Comparison of ENCODE assay signal across 14 cellular contexts in the genomic region with DNA sequence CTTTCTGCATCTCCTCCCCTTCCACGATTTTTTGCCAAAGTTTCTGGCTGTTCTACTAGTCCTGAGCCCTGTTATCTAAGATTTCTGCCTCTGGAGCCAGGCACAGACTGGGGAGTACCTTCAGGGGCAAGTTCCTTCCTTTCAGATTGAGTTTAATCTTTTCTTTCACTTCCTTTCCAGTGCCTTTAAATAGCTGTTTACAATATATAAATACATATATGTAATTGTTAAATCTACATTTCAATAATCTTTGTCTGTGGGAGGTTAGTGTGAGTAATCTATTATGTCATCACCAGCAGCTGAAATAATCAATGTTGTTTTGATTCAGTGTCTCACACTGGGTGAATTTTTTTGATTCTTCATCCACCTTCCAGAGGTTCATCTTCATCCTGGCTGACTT. TPM values are rescaled to one million over a fixed set of nuclear protein-coding genes. Genes with fewer than 3 reads are reported as not detected.
DNase-seq lines count a peak whose midpoint lies in the region; ATAC-seq and TF ChIP-seq lines count a peak whose summit lies in the region.
"Had no signal": no experiment of that assay in that cellular context is flagged by ENCODE, and none has a peak within 500 bp of the region (broad histone marks: within the 10 kb centered on the region; RNA-seq: fewer than 3 reads in every experiment).

No MANE protein-coding gene starts in this region.

- H3K79me1 ChIP-seq in IMR-90 (ENCODE audit: low read depth in 1 of 2, low read length in 2 of 2): peaks cover 8 to 14% of the 10 kb centered on the region in 2 experiments; a peak in 3 of 4 replicates

- no peaks in the 10 kb centered on the region for H3K27me3 ChIP-seq in IMR-90 (ENCODE audit: control insufficient read depth, insufficient read depth, low read length)
- H3K27me3 ChIP-seq: upper lobe of right lung had no signal

- H2BK20ac ChIP-seq in IMR-90 (ENCODE audit: low read depth, low read length): peak overlapping the region; percentile 54; the same call in 1 of the 2 replicates

- H3K9me3 Mint-ChIP-seq in activated CD4-positive, alpha-beta T cell treated with anti-CD3 and anti-CD28 coated beads for 36 hours (ENCODE audit: low read depth): no peaks in the 10 kb centered on the region
- H3K9me3 Mint-ChIP-seq in memory B cell: no peaks in the 10 kb centered on the region

- peak overlapping the region; percentile 39; the same call in 1 of the 2 replicates for H3K14ac ChIP-seq in IMR-90 (replicated peaks; ENCODE audit: low read depth, low read length)

- no peak for TF ChIP-seq POLR2A in IMR-90 (IDR thresholded peaks at IDR 0.05; ENCODE audit: low read depth, low read length)

- H3K27ac ChIP-seq in IMR-90 (ENCODE audit: insufficient read depth, low read length): no peak overlapping the region
- H3K27ac ChIP-seq: parathyroid adenoma, upper lobe of right lung had no signal

- peak overlapping the region; percentile 4 for H2AFZ ChIP-seq in IMR-90 (replicated peaks; ENCODE audit: low read length, poor library complexity)
- H2AFZ ChIP-seq: parathyroid adenoma had no signal

- H3K27me3 Mint-ChIP-seq in activated CD4-positive, alpha-beta T cell treated with anti-CD3 and anti-CD28 coated beads for 36 hours: no peaks in the 10 kb centered on the region
- H3K27me3 Mint-ChIP-seq in memory B cell: no peaks in the 10 kb centered on the region

- H3K9me3 ChIP-seq in IMR-90 (ENCODE audit: control insufficient read depth, insufficient read depth, low read length): no peaks in the 10 kb centered on the region
- H3K9me3 ChIP-seq: Caco-2, upper lobe of right lung had no signal

- H3K4me2 ChIP-seq in IMR-90 (ENCODE audit: low read depth, low read length): no peak overlapping the region

- intact Hi-C loops in activated CD4-positive, alpha-beta T cell treated with anti-CD3 and anti-CD28 coated beads for 36 hours (cut with DNase I, micrococcal nuclease): loop anchor here in 1 of 2 experiments (1.0 kb wide), 1 partner anchor 31 kb away; no protein-coding TSS in a partner anchor
- intact Hi-C loops in IMR-90 (cut with micrococcal nuclease): no loop called here

- peaks cover 37% of the 10 kb centered on the region for H3K4me1 Mint-ChIP-seq in activated CD4-positive, alpha-beta T cell treated with anti-CD3 and anti-CD28 coated beads for 36 hours
- H3K4me1 Mint-ChIP-seq in memory B cell: peaks cover 48% of the 10 kb centered on the region

- no CpG with 5 or more reads among the region's 1 CpG for WGBS in IMR-90 (ENCODE audit: extremely low coverage in 2 of 2, insufficient read length in 1 of 2), 2 experiments

- peak overlapping the region; percentile 60 for H3K4ac ChIP-seq in IMR-90 (ENCODE audit: low read depth, low read length)

- H2BK5ac ChIP-seq in IMR-90 (ENCODE audit: low read depth, low read length, poor library complexity, severe bottlenecking): peak overlapping the region; percentile 51

- peak overlapping the region; percentile 60 for H2AK5ac ChIP-seq in IMR-90 (ENCODE audit: low read depth, low read length)

- H3K4me3 ChIP-seq in IMR-90 (ENCODE audit: insufficient read depth, low read depth, low read length): no peak overlapping the region
- H3K4me3 ChIP-seq: upper lobe of right lung had no signal

- ATAC-seq in activated CD4-positive, alpha-beta T cell treated with anti-CD3 and anti-CD28 coated beads for 36 hours: peak; percentile 30
- peak; percentile 50 for ATAC-seq in GM21515 (IDR thresholded peaks at IDR 0.05; ENCODE audit: unreplicated experiment)
- ATAC-seq in IMR-90 (ENCODE audit: low read depth): peak; percentile 33; the same call in 1 of the 2 replicates
- ATAC-seq in memory B cell (ENCODE audit: low read depth): peak; percentile 48
- ATAC-seq: upper lobe of right lung had no signal

- H2AK9ac ChIP-seq in IMR-90 (replicated peaks; ENCODE audit: low read depth, low read length, poor library complexity): no peak overlapping the region

- H3K9me1 ChIP-seq in IMR-90 (ENCODE audit: insufficient read depth, low read length): no peaks in the 10 kb centered on the region; the same call in 1 of the 2 replicates

- DNase-seq in activated CD4-positive, alpha-beta T cell treated with anti-CD3 and anti-CD28 coated beads for 36 hours: no peak
- no peak for DNase-seq in activated CD4-positive, alpha-beta T cell treated with anti-CD3 and anti-CD28 coated beads, Interleukin-2, amount 50 U/mL, for 4 hours
- DNase-seq in IMR-90 (peak; percentile 46), memory B cell (ENCODE audit: low spot score in 2 of 2) (no peak), NCI-H510A (lab: John Stamatoyannopoulos, UW) (no peak), SHP77 (lab: John Stamatoyannopoulos, UW) (no peak), NCI-H345 (lab: John Stamatoyannopoulos, UW) (no peak)
- DNase-seq: activated CD4-positive, alpha-beta T cell treated with anti-CD3 and anti-CD28 coated beads for 48 hours; Caco-2; foreskin melanocyte; upper lobe of right lung had no signal

- H3K4me3 Mint-ChIP-seq in activated CD4-positive, alpha-beta T cell treated with anti-CD3 and anti-CD28 coated beads for 36 hours: no peak overlapping the region
- H3K4me3 Mint-ChIP-seq in memory B cell: peak overlapping the region; percentile 62
- H3K4me3 Mint-ChIP-seq: mesothelial cell of epicardium had no signal

- dilution Hi-C loops in IMR-90 (cut with HindIII; ENCODE audit: low sequenced_read_pairs, unreplicated experiment): no loop called here

- peak overlapping the region; percentile 58; the same call in 1 of the 3 replicates for H2BK15ac ChIP-seq in IMR-90 (ENCODE audit: low read depth, low read length)

- CTCF ChIA-PET in activated CD4-positive, alpha-beta T cell treated with anti-CD3 and anti-CD28 coated beads for 36 hours (lab: Charles Lee): interaction anchor here (1.1 to 1.4 kb wide), 5 partner anchors 11 to 70 kb away, joined by 3 to 6 read pairs (median 5); no protein-coding TSS in a partner anchor
- CTCF ChIA-PET in IMR-90 (lab: Yijun Ruan, JAX): no interaction called here

- POLR2A ChIA-PET in activated CD4-positive, alpha-beta T cell treated with anti-CD3 and anti-CD28 coated beads for 36 hours (lab: Charles Lee): no interaction called here
- POLR2A ChIA-PET in IMR-90 (lab: Charles Lee; ENCODE audit: unreplicated experiment): no interaction called here

- H3K36me3 Mint-ChIP-seq in activated CD4-positive, alpha-beta T cell treated with anti-CD3 and anti-CD28 coated beads for 36 hours (ENCODE audit: low read depth): peaks cover 4% of the 10 kb centered on the region
- H3K36me3 Mint-ChIP-seq in memory B cell: peaks cover 12% of the 10 kb centered on the region

- H3K18ac ChIP-seq in IMR-90 (ENCODE audit: low read depth, low read length): peak overlapping the region; percentile 10; the same call in 1 of the 2 replicates

- TF ChIP-seq CTCF in IMR-90 (conservative IDR thresholded peaks at IDR 0.05; ENCODE audit: low read depth, low read length): no peak

- no peak overlapping the region for H3K56ac ChIP-seq in IMR-90 (ENCODE audit: extremely low read depth, insufficient read depth, low read length)

- H4K5ac ChIP-seq in IMR-90 (ENCODE audit: low read depth, low read length): no peak overlapping the region

- H2BK120ac ChIP-seq in IMR-90 (ENCODE audit: low read depth, low read length): peak overlapping the region; percentile 44

- H3K27ac Mint-ChIP-seq in activated CD4-positive, alpha-beta T cell treated with anti-CD3 and anti-CD28 coated beads for 36 hours: peak overlapping the region; percentile 32
- H3K27ac Mint-ChIP-seq in memory B cell: peak overlapping the region; percentile 35
- H3K27ac Mint-ChIP-seq: mesothelial cell of epicardium had no signal

- no peaks in the 10 kb centered on the region for H4K20me1 ChIP-seq in IMR-90 (ENCODE audit: insufficient read depth, low read length)

- TF ChIP-seq RAD21 in IMR-90 (IDR thresholded peaks at IDR 0.05; ENCODE audit: low read length): no peak

- H4K8ac ChIP-seq in IMR-90 (ENCODE audit: low read depth in 2 of 2, low read length in 2 of 2): peak overlapping the region in 1 of 2 experiments; percentile 28; a peak in 1 of 4 replicates

- H3K23ac ChIP-seq in IMR-90 (ENCODE audit: low read depth, low read length): peak overlapping the region; percentile 35; the same call in 1 of the 2 replicates

- in situ Hi-C loops in IMR-90 (cut with MboI; ENCODE audit: low sequenced_read_pairs): no loop called here

- no peak overlapping the region for H3K9ac ChIP-seq in IMR-90 (ENCODE audit: low read depth, low read length)
- H3K9ac ChIP-seq: parathyroid adenoma had no signal

- BruUV-seq in IMR-90 (replicated peaks; lab: Mats Ljungman, UMichigan): no TSS peak

- no peaks in the 10 kb centered on the region for H3K36me3 ChIP-seq in IMR-90 (ENCODE audit: control insufficient read depth, insufficient read depth, low read length)
- H3K36me3 ChIP-seq: upper lobe of right lung had no signal

- no peak overlapping the region; the same call in 1 of the 2 replicates for H4K91ac ChIP-seq in IMR-90 (ENCODE audit: insufficient read depth, low read depth, low read length)

- peaks cover 12% of the 10 kb centered on the region for H3K4me1 ChIP-seq in IMR-90 (ENCODE audit: control insufficient read depth, insufficient read depth, low read length)
- H3K4me1 ChIP-seq: parathyroid adenoma had no signal

TF ChIP-seq in IMR-90, 13 proteins besides CTCF, POLR2A, EP300 and RAD21:
- TF ChIP-seq, protein P1, sequence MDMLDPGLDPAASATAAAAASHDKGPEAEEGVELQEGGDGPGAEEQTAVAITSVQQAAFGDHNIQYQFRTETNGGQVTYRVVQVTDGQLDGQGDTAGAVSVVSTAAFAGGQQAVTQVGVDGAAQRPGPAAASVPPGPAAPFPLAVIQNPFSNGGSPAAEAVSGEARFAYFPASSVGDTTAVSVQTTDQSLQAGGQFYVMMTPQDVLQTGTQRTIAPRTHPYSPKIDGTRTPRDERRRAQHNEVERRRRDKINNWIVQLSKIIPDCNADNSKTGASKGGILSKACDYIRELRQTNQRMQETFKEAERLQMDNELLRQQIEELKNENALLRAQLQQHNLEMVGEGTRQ (IDR thresholded peaks at IDR 0.05; ENCODE audit: low read depth, low read length): no peak
- TF ChIP-seq MAFK (IDR thresholded peaks at IDR 0.05; ENCODE audit: low read depth, low read length) (no peak), BHLHE40 (IDR thresholded peaks at IDR 0.05; ENCODE audit: low read depth, low read length) (no peak), NFE2L2 (IDR thresholded peaks at IDR 0.05; ENCODE audit: low read depth, low read length) (no peak)

RNA-seq across cellular contexts. Expression of gene DIPK1A, which starts 31.8 kb away (rescaled TPM):
- total RNA-seq in activated CD4-positive, alpha-beta T cell treated with anti-CD3 and anti-CD28 coated beads for 36 hours: 1 to 10 TPM; 6.1 to 6.5 TPM
- total RNA-seq in IMR-90 (2012; rRNA removed): 4.7 and 7.5 TPM in 2 replicates
- 4.5 and 5.7 TPM in 2 replicates for polyA plus RNA-seq in IMR-90 (2012; rRNA removed)
- polyA plus RNA-seq in IMR-90 (2012; cell fraction: cytosol; rRNA removed): 1.0 and 1.4 TPM in 2 replicates
- 0.16 and 2.9 TPM in 2 replicates for polyA plus RNA-seq in IMR-90 (2012; cell fraction: nucleus; rRNA removed; ENCODE audit: low replicate concordance)
